In genomic region chr16:71954699-71955195, GRCh38 we compare ENCODE assay signal across 1 cellular context.
TF ChIP-seq lines count a peak whose summit lies in the region.

No MANE protein-coding gene starts in this region.

TF ChIP-seq in HepG2, 621 proteins besides CTCF, POLR2A, EP300 and RAD21:
- TF ChIP-seq CBFB (CRISPR knock-in tag; IDR thresholded peaks at IDR 0.05): no peak
- TF ChIP-seq TP53 (CRISPR knock-in tag; conservative IDR thresholded peaks at IDR 0.05): no peak
- TF ChIP-seq ONECUT2 (CRISPR knock-in tag; IDR thresholded peaks at IDR 0.05): no peak
- no peak for TF ChIP-seq ZKSCAN8 (CRISPR knock-in tag; IDR thresholded peaks at IDR 0.05; ENCODE audit: borderline replicate concordance)
- TF ChIP-seq ATAD3A (CRISPR knock-in tag; IDR thresholded peaks at IDR 0.05): no peak
- TF ChIP-seq SRSF9 (IDR thresholded peaks at IDR 0.05; ENCODE audit: borderline replicate concordance, insufficient read depth, low read depth, low read length, poor library complexity, severe bottlenecking): no peak
